8 cellular contexts compared by ENCODE assay signal in genomic region chr10:18650618-18651017, GRCh38. TPM values are rescaled to one million over a fixed set of nuclear protein-coding genes. Genes with fewer than 3 reads are reported as not detected.
DNase-seq lines count a peak whose midpoint lies in the region; ATAC-seq, FAIRE-seq and TF ChIP-seq lines count a peak whose summit lies in the region.

No MANE protein-coding gene starts in this region.

- H3K4me2 ChIP-seq in A549 = peak overlapping the region; percentile 92

- H3K9me3 Mint-ChIP-seq in brain (no peaks in the 10 kb centered on the region), mesothelial cell of epicardium (no peaks in the 10 kb centered on the region)

- ATAC-seq in A549 (no peak), HG02588 (IDR thresholded peaks at IDR 0.05; ENCODE audit: unreplicated experiment) (no peak), HG02852 (IDR thresholded peaks at IDR 0.05; ENCODE audit: unreplicated experiment) (no peak)

- H3K9me3 ChIP-seq in A549 = no peaks in the 10 kb centered on the region

- WGBS in A549 (ENCODE audit: missing lambda C conversion rate) = 1% methylated on average over 4 of the region's 4 CpGs

- no peak for TF ChIP-seq POLR2A in A549 (IDR thresholded peaks at IDR 0.05; ENCODE audit: low read length)

- FAIRE-seq in A549 (lab: Jason Lieb, UNC) = no peak

- peaks cover 13% of the 10 kb centered on the region; the same call in 2 of the 3 replicates for H3K4me1 ChIP-seq in A549

- no peaks in the 10 kb centered on the region for H3K36me3 Mint-ChIP-seq in brain
- no peaks in the 10 kb centered on the region for H3K36me3 Mint-ChIP-seq in mesothelial cell of epicardium

- peak overlapping the region; percentile 94 to 99 (median 96) for H3K27ac Mint-ChIP-seq in brain
- peak overlapping the region; percentile 95 for H3K27ac Mint-ChIP-seq in mesothelial cell of epicardium

- H3K4me3 ChIP-seq in A549 = peak overlapping the region; percentile 86

- peak overlapping the region; percentile 82 to 90 for H3K27ac ChIP-seq in A549

- no peak for TF ChIP-seq RAD21 in A549 (conservative IDR thresholded peaks at IDR 0.05 in 1 of 2, IDR thresholded peaks at IDR 0.05 in 1 of 2)

- DNase-seq in A549 (ENCODE audit: low read depth in 1 of 2, low spot score in 1 of 2) (no peak), KBM-7 (peak; percentile 37), mesothelial cell of epicardium (ENCODE audit: low spot score in 2 of 2, unreplicated experiment in 2 of 2) (no peak), SIG-M5 (lab: John Stamatoyannopoulos, UW) (no peak)
- no peak for DNase-seq in stimulated activated CD4-positive, alpha-beta T cell treated with anti-CD3 and anti-CD28 coated beads, Interleukin-2, amount 100 ng/mL, for 24 hours

- TF ChIP-seq CTCF in A549 (IDR thresholded peaks at IDR 0.05) (no peak), brain (conservative IDR thresholded peaks at IDR 0.05) (no peak), mesothelial cell of epicardium (IDR thresholded peaks at IDR 0.05; ENCODE audit: unreplicated experiment) (no peak)

- CTCF ChIA-PET in A549 (lab: Yijun Ruan, JAX) = no interaction called here

- TF ChIP-seq EP300 in A549 (IDR thresholded peaks at IDR 0.05) = no peak

- H3K4me3 Mint-ChIP-seq in brain (peak overlapping the region; percentile 97 to 99 (median 98)), mesothelial cell of epicardium (peak overlapping the region; percentile 94)

- in situ Hi-C loops in KBM-7 (cut with MboI; ENCODE audit: low pct_unique_long_range_greater_than_20kb, low sequenced_read_pairs) = no loop called here

- H3K4me1 Mint-ChIP-seq in brain (peaks cover 50% of the 10 kb centered on the region), mesothelial cell of epicardium (peaks cover 35% of the 10 kb centered on the region)

- peaks cover 11% of the 10 kb centered on the region for H3K27me3 Mint-ChIP-seq in brain
- no peaks in the 10 kb centered on the region for H3K27me3 Mint-ChIP-seq in mesothelial cell of epicardium (ENCODE audit: low read depth)

- POLR2A ChIA-PET in A549 (lab: Yijun Ruan, JAX) = no interaction called here

TF ChIP-seq in A549, 52 proteins besides CTCF, POLR2A, EP300 and RAD21:
- TF ChIP-seq ESRRA (IDR thresholded peaks at IDR 0.05; ENCODE audit: borderline replicate concordance, low read length) (no peak), CHD2 (IDR thresholded peaks at IDR 0.05; ENCODE audit: low read length, partially characterized antibody) (no peak), HEYL (CRISPR knock-in tag; IDR thresholded peaks at IDR 0.05) (no peak), NPAS2 (CRISPR knock-in tag; IDR thresholded peaks at IDR 0.05; ENCODE audit: borderline replicate concordance) (no peak), FOSL2 (IDR thresholded peaks at IDR 0.05) (no peak), FOSL2 (CRISPR knock-in tag; IDR thresholded peaks at IDR 0.05) (no peak), TP53 (CRISPR knock-in tag; IDR thresholded peaks at IDR 0.05) (no peak), KDM1A (IDR thresholded peaks at IDR 0.05; ENCODE audit: low read depth) (no peak), CBX2 (IDR thresholded peaks at IDR 0.05; ENCODE audit: borderline replicate concordance, low read depth) (no peak), BCL3 (IDR thresholded peaks at IDR 0.05) (no peak), CEBPB (IDR thresholded peaks at IDR 0.05) (no peak), RFX5 (IDR thresholded peaks at IDR 0.05) (no peak), USF2 (IDR thresholded peaks at IDR 0.05) (no peak), HES2 (IDR thresholded peaks at IDR 0.05) (no peak), REST (IDR thresholded peaks at IDR 0.05) (no peak), FOSB (CRISPR knock-in tag; IDR thresholded peaks at IDR 0.05) (no peak), HDAC2 (IDR thresholded peaks at IDR 0.05) (no peak), ZSCAN20 (CRISPR knock-in tag; IDR thresholded peaks at IDR 0.05) (no peak)
- TF ChIP-seq, protein P1, sequence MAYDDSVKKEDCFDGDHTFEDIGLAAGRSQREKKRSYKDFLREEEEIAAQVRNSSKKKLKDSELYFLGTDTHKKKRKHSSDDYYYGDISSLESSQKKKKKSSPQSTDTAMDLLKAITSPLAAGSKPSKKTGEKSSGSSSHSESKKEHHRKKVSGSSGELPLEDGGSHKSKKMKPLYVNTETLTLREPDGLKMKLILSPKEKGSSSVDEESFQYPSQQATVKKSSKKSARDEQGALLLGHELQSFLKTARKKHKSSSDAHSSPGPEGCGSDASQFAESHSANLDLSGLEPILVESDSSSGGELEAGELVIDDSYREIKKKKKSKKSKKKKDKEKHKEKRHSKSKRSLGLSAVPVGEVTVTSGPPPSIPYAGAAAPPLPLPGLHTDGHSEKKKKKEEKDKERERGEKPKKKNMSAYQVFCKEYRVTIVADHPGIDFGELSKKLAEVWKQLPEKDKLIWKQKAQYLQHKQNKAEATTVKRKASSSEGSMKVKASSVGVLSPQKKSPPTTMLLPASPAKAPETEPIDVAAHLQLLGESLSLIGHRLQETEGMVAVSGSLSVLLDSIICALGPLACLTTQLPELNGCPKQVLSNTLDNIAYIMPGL (CRISPR knock-in tag; IDR thresholded peaks at IDR 0.05; ENCODE audit: borderline replicate concordance) = no peak
- TF ChIP-seq, protein P2, sequence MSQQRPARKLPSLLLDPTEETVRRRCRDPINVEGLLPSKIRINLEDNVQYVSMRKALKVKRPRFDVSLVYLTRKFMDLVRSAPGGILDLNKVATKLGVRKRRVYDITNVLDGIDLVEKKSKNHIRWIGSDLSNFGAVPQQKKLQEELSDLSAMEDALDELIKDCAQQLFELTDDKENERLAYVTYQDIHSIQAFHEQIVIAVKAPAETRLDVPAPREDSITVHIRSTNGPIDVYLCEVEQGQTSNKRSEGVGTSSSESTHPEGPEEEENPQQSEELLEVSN (IDR thresholded peaks at IDR 0.05; ENCODE audit: borderline replicate concordance, low read depth) = no peak

RNA-seq across cellular contexts. Expression of gene NSUN6, which starts 0.8 kb away (rescaled TPM):
- polyA plus RNA-seq in A549 (2011; rRNA removed) (11.7 and 14.7 TPM in 2 replicates), A549 (2017; fragmentation: RNase III; extraction: RNeasy Plus Mini Kit Qiagen cat#74134 plus additional on column Dnase treatment) (6.3 to 6.5 TPM (median 6.5 TPM) in 3 replicates), brain (ENCODE audit: insufficient read depth, low read depth, low replicate concordance) (4.7 TPM)
- 2.9 and 3.0 TPM in 2 replicates for polyA plus RNA-seq in A549 (2012; cell fraction: cytosol; rRNA removed)
- polyA plus RNA-seq in A549 (2012; cell fraction: nucleus; rRNA removed) = 2.6 and 5.7 TPM in 2 replicates
- 9.0 and 12.6 TPM in 2 replicates for polyA minus RNA-seq in A549 (2011; rRNA and poly(A)+ RNA removed)
- total RNA-seq in mesothelial cell of epicardium = 21.9 to 25.1 TPM (median 22.2 TPM) in 3 replicates

RNA-seq across cellular contexts. Expression of gene ARL5B, which starts 8.6 kb away (rescaled TPM):
- polyA plus RNA-seq in A549 (2011; rRNA removed) (16.0 and 24.5 TPM in 2 replicates), A549 (2017; fragmentation: RNase III; extraction: RNeasy Plus Mini Kit Qiagen cat#74134 plus additional on column Dnase treatment) (8.0 to 8.8 TPM (median 8.1 TPM) in 3 replicates), brain (ENCODE audit: insufficient read depth, low read depth, low replicate concordance) (2.9 TPM)
- 2.0 and 2.5 TPM in 2 replicates for polyA plus RNA-seq in A549 (2012; cell fraction: cytosol; rRNA removed)
- 2.7 and 5.1 TPM in 2 replicates for polyA plus RNA-seq in A549 (2012; cell fraction: nucleus; rRNA removed)
- polyA minus RNA-seq in A549 (2011; rRNA and poly(A)+ RNA removed) = 7.9 and 8.1 TPM in 2 replicates
- 44.9 to 46.6 TPM (median 45.3 TPM) in 3 replicates for total RNA-seq in mesothelial cell of epicardium
